22 cellular contexts compared by ENCODE assay signal in the genomic region with DNA sequence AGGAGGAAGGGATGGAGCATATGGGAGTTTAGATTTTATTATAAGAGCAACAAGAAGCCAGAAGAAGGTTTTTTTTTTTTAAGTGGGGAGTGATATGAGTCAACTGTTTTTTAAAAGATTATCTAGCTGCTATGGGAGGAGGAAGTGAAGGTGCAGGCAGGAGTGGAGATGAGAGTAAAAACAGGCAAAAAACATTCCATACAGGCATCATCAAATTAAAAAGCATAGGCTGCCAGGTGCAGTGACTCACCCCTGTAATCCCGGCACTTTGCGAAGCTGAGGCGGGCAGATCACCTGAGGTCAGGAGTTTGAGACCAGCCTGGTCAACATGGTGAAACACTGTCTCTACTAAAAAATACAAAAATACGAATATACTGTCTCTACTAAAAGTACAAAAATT.
DNase-seq lines count a peak whose midpoint lies in the region; FAIRE-seq and TF ChIP-seq lines count a peak whose summit lies in the region.
"Had no signal": no experiment of that assay in that cellular context is flagged by ENCODE, and none has a peak within 500 bp of the region (broad histone marks: within the 10 kb centered on the region; RNA-seq: fewer than 3 reads in every experiment).

No MANE protein-coding gene starts in this region.

- no peaks in the 10 kb centered on the region for H3K4me1 Mint-ChIP-seq in progenitor cell of endocrine pancreas (ENCODE audit: low read depth)
- H3K4me1 Mint-ChIP-seq: B cell; CD4-positive, CD25-positive, alpha-beta regulatory T cell; H9 had no signal

- no peaks in the 10 kb centered on the region for H3K36me3 ChIP-seq in WERI-Rb-1
- H3K36me3 ChIP-seq: BLaER1 had no signal

- DNase-seq in Caki2 (ENCODE audit: low read depth) (peak; percentile 16), WERI-Rb-1 (peak; percentile 21), kidney tubule cell (ENCODE audit: low spot score) (peak; percentile 42), H54 (ENCODE audit: insufficient read length, low spot score) (no peak), progenitor cell of endocrine pancreas (ENCODE audit: low spot score, unreplicated experiment) (no peak), HPDE6-E6E7 (ENCODE audit: extremely low spot score) (no peak)
- DNase-seq: Caco-2; CD4-positive, CD25-positive, alpha-beta regulatory T cell; CD8-positive, alpha-beta T cell; DMS 273 treated with DMSO at 0.1 percent for 48 hours; DMS79 treated with DMSO at 0.1 percent for 48 hours; GF-D8; GOT3; H9 had no signal

- no peak overlapping the region for H3K27ac Mint-ChIP-seq in progenitor cell of endocrine pancreas
- H3K27ac Mint-ChIP-seq: B cell; CD4-positive, CD25-positive, alpha-beta regulatory T cell; CD8-positive, alpha-beta T cell had no signal

- no peaks in the 10 kb centered on the region for H3K36me3 Mint-ChIP-seq in progenitor cell of endocrine pancreas (ENCODE audit: insufficient read depth)
- H3K36me3 Mint-ChIP-seq: CD4-positive, CD25-positive, alpha-beta regulatory T cell; CD8-positive, alpha-beta T cell had no signal

- no peak for TF ChIP-seq CTCF in WERI-Rb-1 (IDR thresholded peaks at IDR 0.05; ENCODE audit: low read depth, low read length)
- no peak for TF ChIP-seq CTCF in progenitor cell of endocrine pancreas (IDR thresholded peaks at IDR 0.05; ENCODE audit: unreplicated experiment)

- H3K4me3 Mint-ChIP-seq in progenitor cell of endocrine pancreas (ENCODE audit: low read depth) = no peak overlapping the region
- H3K4me3 Mint-ChIP-seq: B cell; CD4-positive, CD25-positive, alpha-beta regulatory T cell; CD8-positive, alpha-beta T cell; H9 had no signal

- in situ Hi-C loops in Caki2 (cut with HindIII; ENCODE audit: low pct_unique_long_range_greater_than_20kb, low sequenced_read_pairs) = no loop called here

- no peaks in the 10 kb centered on the region for H3K27me3 Mint-ChIP-seq in progenitor cell of endocrine pancreas
- H3K27me3 Mint-ChIP-seq: B cell; CD4-positive, CD25-positive, alpha-beta regulatory T cell had no signal

- FAIRE-seq in H54 (lab: Jason Lieb, UNC) = no peak
- FAIRE-seq: A204.1, D721Med, GM12891, GM18507 had no signal

- H3K9me3 ChIP-seq in WERI-Rb-1 (ENCODE audit: severe bottlenecking) = no peaks in the 10 kb centered on the region
- H3K9me3 ChIP-seq: BLaER1, Caco-2 had no signal

- H3K27ac ChIP-seq in WERI-Rb-1 = no peak overlapping the region
- H3K27ac ChIP-seq: 22Rv1, BLaER1, C4-2B had no signal

- TF ChIP-seq POLR2A in H54 (IDR thresholded peaks at IDR 0.05; ENCODE audit: low read depth, low read length) = no peak

- H3K9me3 Mint-ChIP-seq in progenitor cell of endocrine pancreas (ENCODE audit: low read depth) = no peaks in the 10 kb centered on the region
- H3K9me3 Mint-ChIP-seq: CD8-positive, alpha-beta T cell; H9 had no signal

- no peak overlapping the region for H3K4me3 ChIP-seq in WERI-Rb-1 (ENCODE audit: low read depth, low read length)
- H3K4me3 ChIP-seq: BLaER1 had no signal

- H3K27me3 ChIP-seq in WERI-Rb-1 (ENCODE audit: insufficient read depth, low read depth, severe bottlenecking) = no peaks in the 10 kb centered on the region
- H3K27me3 ChIP-seq: BLaER1 had no signal

Comparison
In these comparisons a context has a peak if more than half of its experiments do, and no peak if none do; other contexts are left out.
1. DNase-seq: peak in Caki2 (single experiment), WERI-Rb-1 (single experiment) and kidney tubule cell (single experiment); none in H54 (single experiment), progenitor cell of endocrine pancreas (single experiment) and HPDE6-E6E7 (single experiment).